Comparison of ENCODE assay signal across 2 cellular contexts in genomic region chr20:3751664-3752385, GRCh38.
TF ChIP-seq lines count a peak whose summit lies in the region.

No MANE protein-coding gene starts in this region.

TF ChIP-seq in K562, 482 proteins besides CTCF, POLR2A, EP300 and RAD21:
- no peak for TF ChIP-seq ZNF699 (CRISPR knock-in tag; IDR thresholded peaks at IDR 0.05; ENCODE audit: insufficient replicate concordance)
- no peak for TF ChIP-seq KDM4B (IDR thresholded peaks at IDR 0.05; ENCODE audit: borderline replicate concordance in 2 of 2, low read depth in 1 of 2)
- peak; percentile 84 for TF ChIP-seq ZBTB33 (CRISPR knock-in tag; IDR thresholded peaks at IDR 0.05)
- TF ChIP-seq CBX8 (IDR thresholded peaks at IDR 0.05; ENCODE audit: borderline replicate concordance, extremely low read depth, low read depth, low read length, poor library complexity, severe bottlenecking) = no peak

TF ChIP-seq in GM12891, 5 proteins besides CTCF, POLR2A, EP300 and RAD21:
- no peak for TF ChIP-seq PAX5 (IDR thresholded peaks at IDR 0.05; ENCODE audit: insufficient read depth, low read length, severe bottlenecking)
- no peak for TF ChIP-seq SPI1 (IDR thresholded peaks at IDR 0.05; ENCODE audit: low read depth, low read length)
- no peak for TF ChIP-seq POU2F2 (IDR thresholded peaks at IDR 0.05; ENCODE audit: low read depth, low read length)
- TF ChIP-seq POLR2AphosphoS5 (IDR thresholded peaks at IDR 0.05; ENCODE audit: low read depth, low read length) = no peak
- TF ChIP-seq TAF1 (IDR thresholded peaks at IDR 0.05; ENCODE audit: low read depth, low read length) = no peak
